Comparison of ENCODE assay signal across 2 cellular contexts in genomic region chr3:104126864-104127553, GRCh38.
A peak's percentile ranks its signal among the peaks of the same experiment; 100 is the strongest.
TF ChIP-seq lines count a peak whose summit lies in the region.

No MANE protein-coding gene starts in this region.

TF ChIP-seq in GM23338, 12 proteins besides CTCF, POLR2A, EP300 and RAD21:
- TF ChIP-seq CREB1 (CRISPR knock-in tag; IDR thresholded peaks at IDR 0.05; ENCODE audit: low read depth) (no peak), POLR2AphosphoS5 (IDR thresholded peaks at IDR 0.05; ENCODE audit: low read depth) (no peak), ZNF331 (CRISPR knock-in tag; IDR thresholded peaks at IDR 0.05; ENCODE audit: low read depth) (no peak), EZH2phosphoT487 (IDR thresholded peaks at IDR 0.05; ENCODE audit: unreplicated experiment) (no peak), ZNF462 (CRISPR knock-in tag; IDR thresholded peaks at IDR 0.05) (no peak), ETS1 (IDR thresholded peaks at IDR 0.05) (no peak), EZH2 (IDR thresholded peaks at IDR 0.05; ENCODE audit: low read depth, unreplicated experiment) (no peak), JUNB (IDR thresholded peaks at IDR 0.05; ENCODE audit: unreplicated experiment) (no peak), NANOG (IDR thresholded peaks at IDR 0.05; ENCODE audit: borderline replicate concordance) (no peak), ZNF114 (CRISPR knock-in tag; IDR thresholded peaks at IDR 0.05) (no peak), STAT1 (IDR thresholded peaks at IDR 0.05; ENCODE audit: unreplicated experiment) (no peak), REST (IDR thresholded peaks at IDR 0.05; ENCODE audit: unreplicated experiment) (no peak)

TF ChIP-seq in H1, 55 proteins besides CTCF, POLR2A, EP300 and RAD21:
- TF ChIP-seq RBBP5 (IDR thresholded peaks at IDR 0.05; ENCODE audit: borderline replicate concordance, low read depth, low read length): no peak
- TF ChIP-seq JUND (IDR thresholded peaks at IDR 0.05; ENCODE audit: low read length): 0 out of 2 replicates have a peak, but pooled peaks have one; percentile 41
TF ChIP-seq in H1: peak in this region for 1.
